Comparison of ENCODE assay signal across 8 cellular contexts in genomic region chrX:74550295-74550802, GRCh38.
DNase-seq lines count a peak whose midpoint lies in the region; TF ChIP-seq lines count a peak whose summit lies in the region.

No MANE protein-coding gene starts in this region.

- H3K36me3 ChIP-seq in H7 (replicated peaks; ENCODE audit: control insufficient read depth, insufficient read depth, low read length) (no peaks in the 10 kb centered on the region), neutrophil (no peaks in the 10 kb centered on the region), subcutaneous abdominal adipose tissue (ENCODE audit: control insufficient read depth in 5 of 5, insufficient read depth in 5 of 5, low read length in 5 of 5) (no peaks in the 10 kb centered on the region)

- H3K27me3 ChIP-seq in H7 (ENCODE audit: control insufficient read depth, insufficient read depth, low read length) (no peaks in the 10 kb centered on the region), neutrophil (no peaks in the 10 kb centered on the region), subcutaneous abdominal adipose tissue (ENCODE audit: control insufficient read depth in 5 of 5, insufficient read depth in 4 of 5, low read length in 5 of 5) (peaks cover 0 to 18% (median 9%) of the 10 kb centered on the region in 5 donors)

- H3K9me3 ChIP-seq in neutrophil, result no peaks in the 10 kb centered on the region
- H3K9me3 ChIP-seq in subcutaneous abdominal adipose tissue (ENCODE audit: control insufficient read depth in 5 of 5, low read length in 5 of 5), result peaks cover 0 to 5% (median 0%) of the 10 kb centered on the region in 5 donors

- DNase-seq in EH (ENCODE audit: low read depth) (peak; percentile 77), H7 (peak; percentile 69), LoVo (ENCODE audit: low spot score) (peak; percentile 63), RKO (ENCODE audit: low spot score) (peak; percentile 84), activated T-helper 1 cell treated with Interleukin-2 at 50 U/mL for 16 hours (ENCODE audit: low read depth) (peak; percentile 78), fibroblast of peridontal ligament (ENCODE audit: extremely low read depth) (peak; percentile 69)

- H3K4me1 ChIP-seq in neutrophil (ENCODE audit: control insufficient read depth in 1 of 2, insufficient read depth in 1 of 2, low read depth in 1 of 2, low read length in 1 of 2), result no peaks in the 10 kb centered on the region
- peaks cover 0 to 2% (median 0%) of the 10 kb centered on the region in 5 donors for H3K4me1 ChIP-seq in subcutaneous abdominal adipose tissue (ENCODE audit: control insufficient read depth in 5 of 5, insufficient read depth in 5 of 5, low read length in 5 of 5)

- TF ChIP-seq CTCF in neutrophil (IDR thresholded peaks at IDR 0.05), result peak; percentile 90

- no peak overlapping the region for H3K27ac ChIP-seq in neutrophil
- no peak overlapping the region for H3K27ac ChIP-seq in subcutaneous abdominal adipose tissue (ENCODE audit: low read depth, low read length)

- H3K4me3 ChIP-seq in H7 (ENCODE audit: insufficient read depth, low read depth, low read length) (no peak overlapping the region), neutrophil (ENCODE audit: low read depth in 1 of 2, low read length in 1 of 2) (no peak overlapping the region), subcutaneous abdominal adipose tissue (ENCODE audit: low read depth in 1 of 5, low read length in 5 of 5) (peak overlapping the region in 3 of 5 donors; percentile 4 to 35 (median 25))

- H3K9ac ChIP-seq in subcutaneous abdominal adipose tissue (ENCODE audit: low read length in 5 of 5), result peak overlapping the region in 1 of 5 donors; percentile 37

Comparison
In these comparisons a context has a peak if more than half of its experiments do, and no peak if none do; other contexts are left out.
1. H3K4me3 ChIP-seq: peak in subcutaneous abdominal adipose tissue (3 of 5); none in H7 (single experiment) and neutrophil (0 of 2).
2. Peak in every context shown above with its lines, with median percentiles within 50 percentile points of each other: DNase-seq.